ENCODE assay signal across 30 cellular contexts in genomic region chr7:12554848-12555247, GRCh38.
"Had no signal": no experiment of that assay in that cellular context is flagged by ENCODE, and none has a peak within 500 bp of the region (broad histone marks: within the 10 kb centered on the region; RNA-seq: fewer than 3 reads in every experiment).

No MANE protein-coding gene starts in this region.

- H3K9me3 ChIP-seq: MG63 had no signal

- ATAC-seq: activated CD4-positive, CD25-positive, alpha-beta regulatory T cell treated with anti-CD3 and anti-CD28 coated beads, Interleukin-2, amount 50 U/mL, for 24 hours; activated CD8-positive, alpha-beta T cell treated with anti-CD3 and anti-CD28 coated beads, Interleukin-2, amount 10 ng/mL, durations not matched to agents 7 days and 5 days; activated naive CD8-positive, alpha-beta T cell treated with anti-CD3 and anti-CD28 coated beads, Interleukin-2, amount 50 U/mL, for 24 hours; PC-3; Right ventricle myocardium inferior; WTC11 had no signal

- H3K27me3 ChIP-seq: brain microvascular endothelial cell, MG63 had no signal

- H3K4me3 Mint-ChIP-seq: activated CD4-positive, alpha-beta T cell treated with anti-CD3 and anti-CD28 coated beads for 36 hours; activated CD4-positive, alpha-beta T cell treated with anti-CD3 and anti-CD28 coated beads, Interleukin-2, amount 10 ng/mL, durations not matched to agents 7 days and 5 days; activated CD8-positive, alpha-beta T cell treated with anti-CD3 and anti-CD28 coated beads, Interleukin-2, amount 10 ng/mL, durations not matched to agents 7 days and 5 days; activated naive CD4-positive, alpha-beta T cell treated with anti-CD3 and anti-CD28 coated beads, Interleukin-2, amount 10 ng/mL, durations not matched to agents 7 days and 5 days; activated naive CD8-positive, alpha-beta T cell; activated naive CD8-positive, alpha-beta T cell treated with anti-CD3 and anti-CD28 coated beads, Interleukin-2, amount 50 U/mL, for 24 hours; activated T-cell treated with anti-CD3 and anti-CD28 coated beads, Interleukin-2, amount 50 U/mL, for 24 hours; WTC11 had no signal

- H3K4me1 Mint-ChIP-seq: activated CD4-positive, alpha-beta T cell treated with anti-CD3 and anti-CD28 coated beads for 36 hours; activated naive CD4-positive, alpha-beta T cell treated with anti-CD3 and anti-CD28 coated beads, Interleukin-2, amount 10 ng/mL, durations not matched to agents 7 days and 5 days; activated naive CD8-positive, alpha-beta T cell treated with anti-CD3 and anti-CD28 coated beads, Interleukin-2, amount 50 U/mL, for 24 hours had no signal

- H3K27ac ChIP-seq: brain microvascular endothelial cell, RWPE1 had no signal

- H3K4me3 ChIP-seq: MG63 had no signal

- DNase-seq: activated CD4-positive, alpha-beta T cell treated with anti-CD3 and anti-CD28 coated beads for 36 hours; activated CD4-positive, alpha-beta T cell treated with anti-CD3 and anti-CD28 coated beads, Interleukin-2, amount 10 ng/mL, durations not matched to agents 7 days and 5 days; activated CD4-positive, alpha-beta T cell treated with anti-CD3 and anti-CD28 coated beads, Interleukin-2, amount 50 U/mL, for 48 hours; activated CD8-positive, alpha-beta T cell treated with anti-CD3 and anti-CD28 coated beads, Interleukin-2, amount 10 ng/mL, durations not matched to agents 7 days and 5 days; activated effector memory CD4-positive, alpha-beta T cell treated with Interleukin-2 at 50 U/mL for 16 hours; activated naive CD4-positive, alpha-beta T cell treated with anti-CD3 and anti-CD28 coated beads, Interleukin-2, amount 10 ng/mL, durations not matched to agents 7 days and 5 days; activated naive CD8-positive, alpha-beta T cell treated with anti-CD3 and anti-CD28 coated beads, Interleukin-2, amount 50 U/mL, for 24 hours; activated T-cell treated with anti-CD3 and anti-CD28 coated beads, Interleukin-2, amount 50 U/mL, for 24 hours; anterior cingulate cortex; brain microvascular endothelial cell; central memory CD4-positive, alpha-beta T cell; Kasumi-1; MG63; NCI-H1048; NCI-H1105 treated with DMSO at 0.1 percent for 48 hours; NCI-H1436; NCI-H1694; NCI-H1930; NCI-H2081 treated with DMSO at 0.1 percent for 48 hours; NCI-H226; NCI-H446 treated with DMSO at 0.1 percent for 48 hours; NCI-H524 treated with DMSO at 0.1 percent for 48 hours; PC-3; T1000 had no signal

- FAIRE-seq: colon had no signal

- H3K36me3 ChIP-seq: brain microvascular endothelial cell, MG63 had no signal

- H3K27me3 Mint-ChIP-seq: activated naive CD4-positive, alpha-beta T cell treated with anti-CD3 and anti-CD28 coated beads, Interleukin-2, amount 10 ng/mL, durations not matched to agents 7 days and 5 days; activated naive CD8-positive, alpha-beta T cell treated with anti-CD3 and anti-CD28 coated beads, Interleukin-2, amount 50 U/mL, for 24 hours; activated T-cell treated with anti-CD3 and anti-CD28 coated beads, Interleukin-2, amount 50 U/mL, for 24 hours had no signal

- H3K27ac Mint-ChIP-seq: activated CD4-positive, alpha-beta T cell treated with anti-CD3 and anti-CD28 coated beads for 36 hours; activated CD4-positive, alpha-beta T cell treated with anti-CD3 and anti-CD28 coated beads, Interleukin-2, amount 10 ng/mL, durations not matched to agents 7 days and 5 days; activated CD8-positive, alpha-beta T cell treated with anti-CD3 and anti-CD28 coated beads, Interleukin-2, amount 10 ng/mL, durations not matched to agents 7 days and 5 days; activated naive CD4-positive, alpha-beta T cell treated with anti-CD3 and anti-CD28 coated beads, Interleukin-2, amount 10 ng/mL, durations not matched to agents 7 days and 5 days; activated naive CD8-positive, alpha-beta T cell; activated naive CD8-positive, alpha-beta T cell treated with anti-CD3 and anti-CD28 coated beads, Interleukin-2, amount 50 U/mL, for 24 hours; activated T-cell treated with anti-CD3 and anti-CD28 coated beads, Interleukin-2, amount 50 U/mL, for 24 hours; WTC11 had no signal

- H3K9me3 Mint-ChIP-seq: activated naive CD4-positive, alpha-beta T cell treated with anti-CD3 and anti-CD28 coated beads, Interleukin-2, amount 10 ng/mL, durations not matched to agents 7 days and 5 days had no signal

- H3K36me3 Mint-ChIP-seq: activated naive CD4-positive, alpha-beta T cell treated with anti-CD3 and anti-CD28 coated beads, Interleukin-2, amount 10 ng/mL, durations not matched to agents 7 days and 5 days; activated naive CD8-positive, alpha-beta T cell had no signal
